Comparison of ENCODE assay signal across 1 cellular context in genomic region chr5:143403357-143403606, GRCh38.
A peak's percentile ranks its signal among the peaks of the same experiment; 100 is the strongest.
TF ChIP-seq lines count a peak whose summit lies in the region.

No MANE protein-coding gene starts in this region.

TF ChIP-seq in HepG2, 621 proteins besides CTCF, POLR2A, EP300 and RAD21:
- no peak for TF ChIP-seq AKNA (CRISPR knock-in tag; IDR thresholded peaks at IDR 0.05; ENCODE audit: borderline replicate concordance)
- TF ChIP-seq UBTF (CRISPR knock-in tag; IDR thresholded peaks at IDR 0.05): 0 out of 2 replicates have a peak, but pooled peaks have one; percentile 40
- TF ChIP-seq NR0B2 (CRISPR knock-in tag; IDR thresholded peaks at IDR 0.05): peak; percentile 79; the same call in 1 of the 2 replicates
- 0 out of 2 replicates have a peak, but pooled peaks have one; percentile 26 for TF ChIP-seq ZNF710 (CRISPR knock-in tag; IDR thresholded peaks at IDR 0.05; ENCODE audit: borderline replicate concordance)
- TF ChIP-seq HNRNPLL (IDR thresholded peaks at IDR 0.05; ENCODE audit: low read depth, low read length, poor library complexity, severe bottlenecking): peak; percentile 78
- no peak for TF ChIP-seq ZNF558 (CRISPR knock-in tag; IDR thresholded peaks at IDR 0.05; ENCODE audit: borderline replicate concordance)
- TF ChIP-seq E2F2 (CRISPR knock-in tag; IDR thresholded peaks at IDR 0.05; ENCODE audit: borderline replicate concordance): no peak
- TF ChIP-seq ASH2L (IDR thresholded peaks at IDR 0.05; ENCODE audit: insufficient read length, low read depth, low read length): peak; percentile 48
- peak; percentile 45; the same call in 1 of the 2 replicates for TF ChIP-seq MYC (CRISPR knock-in tag; IDR thresholded peaks at IDR 0.05; ENCODE audit: borderline replicate concordance)
- TF ChIP-seq GMEB1 (CRISPR knock-in tag; IDR thresholded peaks at IDR 0.05; ENCODE audit: borderline replicate concordance): 0 out of 2 replicates have a peak, but pooled peaks have one; percentile 5
- TF ChIP-seq MEF2D (CRISPR knock-in tag; IDR thresholded peaks at IDR 0.05): no peak
- TF ChIP-seq ZIK1 (CRISPR knock-in tag; IDR thresholded peaks at IDR 0.05; ENCODE audit: borderline replicate concordance, low read depth): 0 out of 2 replicates have a peak, but pooled peaks have one; percentile 21
- peak; percentile 50; the same call in 1 of the 2 replicates for TF ChIP-seq POLR2G (IDR thresholded peaks at IDR 0.05; ENCODE audit: low read depth, low read length)
- peak; percentile 1; the same call in 1 of the 2 replicates for TF ChIP-seq PHF8 (CRISPR knock-in tag; IDR thresholded peaks at IDR 0.05)
- TF ChIP-seq E2F1 (CRISPR knock-in tag; IDR thresholded peaks at IDR 0.05): no peak
- 0 out of 2 replicates have a peak, but pooled peaks have one; percentile 13 for TF ChIP-seq GATAD2A (CRISPR knock-in tag; IDR thresholded peaks at IDR 0.05)
- TF ChIP-seq RBFOX2 (IDR thresholded peaks at IDR 0.05; ENCODE audit: low read depth, low read length): peak; percentile 59; the same call in 1 of the 2 replicates
- no peak for TF ChIP-seq ZNF800 (CRISPR knock-in tag; IDR thresholded peaks at IDR 0.05)
- no peak for TF ChIP-seq NONO (IDR thresholded peaks at IDR 0.05)
- TF ChIP-seq NONO (CRISPR knock-in tag; conservative IDR thresholded peaks at IDR 0.05): 0 out of 2 replicates have a peak, but pooled peaks have one; percentile 7
- no peak for TF ChIP-seq ZKSCAN1 (IDR thresholded peaks at IDR 0.05; ENCODE audit: low read length)
- peak; percentile 61; the same call in 1 of the 2 replicates for TF ChIP-seq ZNF274 (CRISPR knock-in tag; IDR thresholded peaks at IDR 0.05)
- 0 out of 2 replicates have a peak, but pooled peaks have one; percentile 43 for TF ChIP-seq ZNF337 (CRISPR knock-in tag; IDR thresholded peaks at IDR 0.05; ENCODE audit: borderline replicate concordance, low read depth)
- no peak for TF ChIP-seq EED (CRISPR knock-in tag; IDR thresholded peaks at IDR 0.05)
- peak; percentile 71 for TF ChIP-seq ZBTB14 (CRISPR knock-in tag; IDR thresholded peaks at IDR 0.05)
- TF ChIP-seq, protein P1, sequence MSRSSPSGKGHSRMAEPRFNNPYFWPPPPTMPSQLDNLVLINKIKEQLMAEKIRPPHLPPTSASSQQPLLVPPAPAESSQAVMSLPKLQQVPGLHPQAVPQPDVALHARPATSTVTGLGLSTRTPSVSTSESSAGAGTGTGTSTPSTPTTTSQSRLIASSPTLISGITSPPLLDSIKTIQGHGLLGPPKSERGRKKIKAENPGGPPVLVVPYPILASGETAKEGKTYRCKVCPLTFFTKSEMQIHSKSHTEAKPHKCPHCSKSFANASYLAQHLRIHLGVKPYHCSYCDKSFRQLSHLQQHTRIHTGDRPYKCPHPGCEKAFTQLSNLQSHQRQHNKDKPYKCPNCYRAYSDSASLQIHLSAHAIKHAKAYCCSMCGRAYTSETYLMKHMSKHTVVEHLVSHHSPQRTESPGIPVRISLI (CRISPR knock-in tag; IDR thresholded peaks at IDR 0.05; ENCODE audit: borderline replicate concordance): peak; percentile 12; the same call in 1 of the 2 replicates
- no peak for TF ChIP-seq KAT8 (CRISPR knock-in tag; IDR thresholded peaks at IDR 0.05)
- TF ChIP-seq ZNF83 (CRISPR knock-in tag; IDR thresholded peaks at IDR 0.05; ENCODE audit: borderline replicate concordance): no peak
- TF ChIP-seq NCOR1 (IDR thresholded peaks at IDR 0.05; ENCODE audit: borderline replicate concordance, low read length): 0 out of 2 replicates have a peak, but pooled peaks have one; percentile 3
- TF ChIP-seq ZNF724P (CRISPR knock-in tag; IDR thresholded peaks at IDR 0.05; ENCODE audit: borderline replicate concordance): no peak
